In genomic region chr18:2719040-2719439, GRCh38 we compare ENCODE assay signal across 30 cellular contexts.
DNase-seq lines count a peak whose midpoint lies in the region; ATAC-seq, FAIRE-seq and TF ChIP-seq lines count a peak whose summit lies in the region.
"Had no signal": no experiment of that assay in that cellular context is flagged by ENCODE, and none has a peak within 500 bp of the region (broad histone marks: within the 10 kb centered on the region; RNA-seq: fewer than 3 reads in every experiment).

No MANE protein-coding gene starts in this region.

- POLR2A ChIA-PET in activated CD8-positive, alpha-beta T cell treated with anti-CD3 and anti-CD28 coated beads for 36 hours (lab: Charles Lee): interaction anchor here (0.6 kb wide), 1 partner anchor 139 kb away, joined by 3 read pairs; no protein-coding TSS in a partner anchor
- POLR2A ChIA-PET in activated CD8-positive, alpha-beta T cell treated with anti-CD3 and anti-CD28 coated beads, Interleukin-2, amount 10 ng/mL, durations not matched to agents 7 days and 5 days (lab: Charles Lee): no interaction called here
- POLR2A ChIA-PET in PC-9 (lab: Charles Lee; ENCODE audit: unreplicated experiment): no interaction called here

- no peak for ATAC-seq in activated CD8-positive, alpha-beta T cell treated with anti-CD3 and anti-CD28 coated beads for 36 hours
- no peak for ATAC-seq in activated CD8-positive, alpha-beta T cell treated with anti-CD3 and anti-CD28 coated beads, Interleukin-2, amount 10 ng/mL, durations not matched to agents 7 days and 5 days
- no peak for ATAC-seq in natural killer cell
- ATAC-seq in natural killer cell treated with Interleukin-12 subunit alpha and Interleukin-12 subunit beta and Interleukin-15 and Interleukin-18, amount 100 ng/mL, for 72 hours: no peak
- no peak for ATAC-seq in stimulated activated effector memory CD8-positive, alpha-beta T cell treated with anti-CD3 and anti-CD28 coated beads, Interleukin-12 subunit alpha, Interleukin-12 subunit beta, amount 100 ng/mL, for 72 hours
- ATAC-seq: GM23338, HepG2, PC-3 had no signal

- no peak overlapping the region for H2AFZ ChIP-seq in PC-9
- H2AFZ ChIP-seq: GM23338 had no signal

- H3K27me3 ChIP-seq in PC-9 (ENCODE audit: insufficient read depth, low read depth): no peaks in the 10 kb centered on the region
- no peaks in the 10 kb centered on the region for H3K27me3 ChIP-seq in small intestine (ENCODE audit: control insufficient read depth in 2 of 2, insufficient read depth in 2 of 2, low read length in 2 of 2)

- H3K4me1 Mint-ChIP-seq in activated CD8-positive, alpha-beta T cell treated with anti-CD3 and anti-CD28 coated beads for 36 hours (ENCODE audit: low read depth): peaks cover 40% of the 10 kb centered on the region
- H3K4me1 Mint-ChIP-seq in activated CD8-positive, alpha-beta T cell treated with anti-CD3 and anti-CD28 coated beads, Interleukin-2, amount 10 ng/mL, durations not matched to agents 7 days and 5 days (ENCODE audit: low read depth): peaks cover 19% of the 10 kb centered on the region
- peaks cover 37 to 47% of the 10 kb centered on the region in 2 donors for H3K4me1 Mint-ChIP-seq in natural killer cell
- peaks cover 24 to 33% of the 10 kb centered on the region in 2 donors for H3K4me1 Mint-ChIP-seq in natural killer cell treated with Interleukin-12 subunit alpha and Interleukin-12 subunit beta and Interleukin-15 and Interleukin-18, amount 100 ng/mL, for 72 hours (ENCODE audit: low read depth in 2 of 2)
- peaks cover 30% of the 10 kb centered on the region for H3K4me1 Mint-ChIP-seq in activated T-helper 2 cell treated with anti-CD3 and anti-CD28 coated beads, Interferon-gamma antibody, Interleukin-2, Interleukin-4, amounts not matched to agents 10 μg/mL and 5 μg/mL and 100 μg/mL, durations not matched to agents 14 hours and 24 hours and 36 hours (ENCODE audit: low read depth)
- peaks cover 38% of the 10 kb centered on the region for H3K4me1 Mint-ChIP-seq in stimulated activated effector memory CD8-positive, alpha-beta T cell treated with anti-CD3 and anti-CD28 coated beads, Interleukin-12 subunit alpha, Interleukin-12 subunit beta, amount 100 ng/mL, for 72 hours

- H3K4me1 ChIP-seq in PC-9 (replicated peaks; ENCODE audit: insufficient read depth) (no peaks in the 10 kb centered on the region), small intestine (ENCODE audit: control insufficient read depth in 2 of 2, insufficient read depth in 1 of 2, low read depth in 1 of 2, low read length in 1 of 2) (no peaks in the 10 kb centered on the region)

- no peaks in the 10 kb centered on the region for H3K9me3 Mint-ChIP-seq in activated CD8-positive, alpha-beta T cell treated with anti-CD3 and anti-CD28 coated beads for 36 hours
- H3K9me3 Mint-ChIP-seq in activated CD8-positive, alpha-beta T cell treated with anti-CD3 and anti-CD28 coated beads, Interleukin-2, amount 10 ng/mL, durations not matched to agents 7 days and 5 days (ENCODE audit: insufficient read depth): no peaks in the 10 kb centered on the region
- H3K9me3 Mint-ChIP-seq in natural killer cell: no peaks in the 10 kb centered on the region
- no peaks in the 10 kb centered on the region for H3K9me3 Mint-ChIP-seq in natural killer cell treated with Interleukin-12 subunit alpha and Interleukin-12 subunit beta and Interleukin-15 and Interleukin-18, amount 100 ng/mL, for 72 hours
- no peaks in the 10 kb centered on the region for H3K9me3 Mint-ChIP-seq in activated T-helper 2 cell treated with anti-CD3 and anti-CD28 coated beads, Interferon-gamma antibody, Interleukin-2, Interleukin-4, amounts not matched to agents 10 μg/mL and 5 μg/mL and 100 μg/mL, durations not matched to agents 14 hours and 24 hours and 36 hours
- no peaks in the 10 kb centered on the region for H3K9me3 Mint-ChIP-seq in stimulated activated effector memory CD8-positive, alpha-beta T cell treated with anti-CD3 and anti-CD28 coated beads, Interleukin-12 subunit alpha, Interleukin-12 subunit beta, amount 100 ng/mL, for 72 hours
- H3K9me3 Mint-ChIP-seq: CD8-positive, alpha-beta memory T cell; GM23338; H9; HFFc6 had no signal

- H3K9me3 ChIP-seq in PC-9 (ENCODE audit: insufficient read depth, low read depth): no peaks in the 10 kb centered on the region
- H3K9me3 ChIP-seq in small intestine (ENCODE audit: control insufficient read depth, low read depth): no peaks in the 10 kb centered on the region

- H3K4me3 ChIP-seq in PC-9: no peak overlapping the region
- no peak overlapping the region for H3K4me3 ChIP-seq in small intestine (ENCODE audit: low read depth in 1 of 2, low read length in 2 of 2)
- H3K4me3 ChIP-seq: GM23338 had no signal

- H3K36me3 ChIP-seq in PC-9 (ENCODE audit: low read depth) (peaks cover 44% of the 10 kb centered on the region), small intestine (ENCODE audit: control insufficient read depth in 2 of 2, insufficient read depth in 2 of 2, low read length in 2 of 2) (peaks cover 13 to 26% of the 10 kb centered on the region in 2 donors)

- no peak overlapping the region for H3K4me3 Mint-ChIP-seq in activated CD8-positive, alpha-beta T cell treated with anti-CD3 and anti-CD28 coated beads for 36 hours
- H3K4me3 Mint-ChIP-seq in activated CD8-positive, alpha-beta T cell treated with anti-CD3 and anti-CD28 coated beads, Interleukin-2, amount 10 ng/mL, durations not matched to agents 7 days and 5 days: no peak overlapping the region
- no peak overlapping the region for H3K4me3 Mint-ChIP-seq in natural killer cell
- no peak overlapping the region for H3K4me3 Mint-ChIP-seq in natural killer cell treated with Interleukin-12 subunit alpha and Interleukin-12 subunit beta and Interleukin-15 and Interleukin-18, amount 100 ng/mL, for 72 hours
- no peak overlapping the region for H3K4me3 Mint-ChIP-seq in activated T-helper 2 cell treated with anti-CD3 and anti-CD28 coated beads, Interferon-gamma antibody, Interleukin-2, Interleukin-4, amounts not matched to agents 10 μg/mL and 5 μg/mL and 100 μg/mL, durations not matched to agents 14 hours and 24 hours and 36 hours (ENCODE audit: low read depth)
- no peak overlapping the region for H3K4me3 Mint-ChIP-seq in stimulated activated effector memory CD8-positive, alpha-beta T cell treated with anti-CD3 and anti-CD28 coated beads, Interleukin-12 subunit alpha, Interleukin-12 subunit beta, amount 100 ng/mL, for 72 hours
- H3K4me3 Mint-ChIP-seq: CD8-positive, alpha-beta memory T cell; GM23338; H9; HFFc6 had no signal

- H3K27me3 Mint-ChIP-seq in activated CD8-positive, alpha-beta T cell treated with anti-CD3 and anti-CD28 coated beads for 36 hours: no peaks in the 10 kb centered on the region
- H3K27me3 Mint-ChIP-seq in activated CD8-positive, alpha-beta T cell treated with anti-CD3 and anti-CD28 coated beads, Interleukin-2, amount 10 ng/mL, durations not matched to agents 7 days and 5 days (ENCODE audit: low read depth): no peaks in the 10 kb centered on the region
- H3K27me3 Mint-ChIP-seq in natural killer cell (ENCODE audit: low read depth in 2 of 2): no peaks in the 10 kb centered on the region
- H3K27me3 Mint-ChIP-seq in natural killer cell treated with Interleukin-12 subunit alpha and Interleukin-12 subunit beta and Interleukin-15 and Interleukin-18, amount 100 ng/mL, for 72 hours: no peaks in the 10 kb centered on the region
- H3K27me3 Mint-ChIP-seq in activated T-helper 2 cell treated with anti-CD3 and anti-CD28 coated beads, Interferon-gamma antibody, Interleukin-2, Interleukin-4, amounts not matched to agents 10 μg/mL and 5 μg/mL and 100 μg/mL, durations not matched to agents 14 hours and 24 hours and 36 hours (ENCODE audit: low read depth): no peaks in the 10 kb centered on the region

- H3K27ac Mint-ChIP-seq in activated CD8-positive, alpha-beta T cell treated with anti-CD3 and anti-CD28 coated beads for 36 hours: peak overlapping the region; percentile 21
- H3K27ac Mint-ChIP-seq in activated CD8-positive, alpha-beta T cell treated with anti-CD3 and anti-CD28 coated beads, Interleukin-2, amount 10 ng/mL, durations not matched to agents 7 days and 5 days: no peak overlapping the region
- H3K27ac Mint-ChIP-seq in natural killer cell: peak overlapping the region; percentile 46 to 78
- H3K27ac Mint-ChIP-seq in natural killer cell treated with Interleukin-12 subunit alpha and Interleukin-12 subunit beta and Interleukin-15 and Interleukin-18, amount 100 ng/mL, for 72 hours: no peak overlapping the region
- peak overlapping the region; percentile 22 for H3K27ac Mint-ChIP-seq in activated T-helper 2 cell treated with anti-CD3 and anti-CD28 coated beads, Interferon-gamma antibody, Interleukin-2, Interleukin-4, amounts not matched to agents 10 μg/mL and 5 μg/mL and 100 μg/mL, durations not matched to agents 14 hours and 24 hours and 36 hours
- H3K27ac Mint-ChIP-seq in stimulated activated effector memory CD8-positive, alpha-beta T cell treated with anti-CD3 and anti-CD28 coated beads, Interleukin-12 subunit alpha, Interleukin-12 subunit beta, amount 100 ng/mL, for 72 hours: no peak overlapping the region
- H3K27ac Mint-ChIP-seq: GM23338, H9, HFFc6 had no signal

- CTCF ChIA-PET in activated CD8-positive, alpha-beta T cell treated with anti-CD3 and anti-CD28 coated beads for 36 hours (lab: Charles Lee): no interaction called here
- CTCF ChIA-PET in activated CD8-positive, alpha-beta T cell treated with anti-CD3 and anti-CD28 coated beads, Interleukin-2, amount 10 ng/mL, durations not matched to agents 7 days and 5 days (lab: Charles Lee): no interaction called here
- CTCF ChIA-PET in PC-9 (lab: Charles Lee): no interaction called here

- WGBS in small intestine, 3 donors: 90 to 97% (median 94%) methylated on average over 2 of the region's 2 CpGs

- peaks cover 23% of the 10 kb centered on the region for H3K79me2 ChIP-seq in PC-9 (ENCODE audit: low read depth)

- BruUV-seq in PC-9 (replicated peaks; lab: Mats Ljungman, UMichigan): no TSS peak

- H3F3A ChIP-seq in PC-9 (ENCODE audit: insufficient read depth, low read depth): peaks cover 9% of the 10 kb centered on the region; the same call in 1 of the 2 replicates

- H3K9me2 ChIP-seq in PC-9 (ENCODE audit: insufficient read depth): no peaks in the 10 kb centered on the region

- TF ChIP-seq CTCF in activated CD8-positive, alpha-beta T cell treated with anti-CD3 and anti-CD28 coated beads for 36 hours (IDR thresholded peaks at IDR 0.05): no peak
- TF ChIP-seq CTCF in natural killer cell (IDR thresholded peaks at IDR 0.05): no peak
- no peak for TF ChIP-seq CTCF in PC-9 (conservative IDR thresholded peaks at IDR 0.05)

- peaks cover 77% of the 10 kb centered on the region for H3K36me3 Mint-ChIP-seq in activated CD8-positive, alpha-beta T cell treated with anti-CD3 and anti-CD28 coated beads for 36 hours (ENCODE audit: low read depth)
- peaks cover 79% of the 10 kb centered on the region for H3K36me3 Mint-ChIP-seq in activated CD8-positive, alpha-beta T cell treated with anti-CD3 and anti-CD28 coated beads, Interleukin-2, amount 10 ng/mL, durations not matched to agents 7 days and 5 days (ENCODE audit: low read depth)
- peaks cover 30% of the 10 kb centered on the region for H3K36me3 Mint-ChIP-seq in natural killer cell
- peaks cover 43% of the 10 kb centered on the region for H3K36me3 Mint-ChIP-seq in natural killer cell treated with Interleukin-12 subunit alpha and Interleukin-12 subunit beta and Interleukin-15 and Interleukin-18, amount 100 ng/mL, for 72 hours
- peaks cover 87% of the 10 kb centered on the region for H3K36me3 Mint-ChIP-seq in activated T-helper 2 cell treated with anti-CD3 and anti-CD28 coated beads, Interferon-gamma antibody, Interleukin-2, Interleukin-4, amounts not matched to agents 10 μg/mL and 5 μg/mL and 100 μg/mL, durations not matched to agents 14 hours and 24 hours and 36 hours (ENCODE audit: low read depth)
- peaks cover 100% of the 10 kb centered on the region for H3K36me3 Mint-ChIP-seq in stimulated activated effector memory CD8-positive, alpha-beta T cell treated with anti-CD3 and anti-CD28 coated beads, Interleukin-12 subunit alpha, Interleukin-12 subunit beta, amount 100 ng/mL, for 72 hours

- H4K20me1 ChIP-seq in PC-9 (ENCODE audit: insufficient read depth): 0 out of 2 replicates have a peak, but pooled peaks cover 4% of the 10 kb centered on the region

- H3K4me2 ChIP-seq in PC-9: no peak overlapping the region
- H3K4me2 ChIP-seq: GM23338 had no signal

- no peak for DNase-seq in activated CD8-positive, alpha-beta T cell treated with anti-CD3 and anti-CD28 coated beads for 36 hours
- DNase-seq in activated CD8-positive, alpha-beta T cell treated with anti-CD3 and anti-CD28 coated beads, Interleukin-2, amount 10 ng/mL, durations not matched to agents 7 days and 5 days: no peak
- DNase-seq in natural killer cell (no peak), PC-9 (no peak), small intestine (no peak)
- no peak for DNase-seq in natural killer cell treated with Interleukin-12 subunit alpha and Interleukin-12 subunit beta and Interleukin-15 and Interleukin-18, amount 100 ng/mL, for 72 hours (ENCODE audit: low spot score)
- DNase-seq in activated T-helper 2 cell treated with anti-CD3 and anti-CD28 coated beads, Interferon-gamma antibody, Interleukin-2, Interleukin-4, amounts not matched to agents 10 μg/mL and 5 μg/mL and 100 μg/mL, durations not matched to agents 14 hours and 24 hours and 36 hours (ENCODE audit: low spot score): no peak
- DNase-seq in stimulated activated effector memory CD8-positive, alpha-beta T cell treated with anti-CD3 and anti-CD28 coated beads, Interleukin-12 subunit alpha, Interleukin-12 subunit beta, amount 100 ng/mL, for 72 hours (ENCODE audit: low spot score in 2 of 2): no peak
- DNase-seq: C1 segment of cervical spinal cord; Calu3; CD8-positive, alpha-beta memory T cell; DMS79 treated with DMSO at 0.1 percent for 48 hours; GF-D8; H9; HFFc6; Kasumi-1; NCI-H1105; NCI-H146; NCI-H2029 treated with DMSO at 0.1 percent for 48 hours; NCI-H446 treated with DMSO at 0.1 percent for 48 hours; NCI-H526; NCI-H82; NK-92 treated with Interleukin-12 subunit alpha and Interleukin-12 subunit beta, amount 100 ng/mL, for 24 hours; PC-3; SHP77 had no signal

- intact Hi-C loops in activated CD8-positive, alpha-beta T cell treated with anti-CD3 and anti-CD28 coated beads for 36 hours (cut with micrococcal nuclease): no loop called here
- intact Hi-C loops in natural killer cell (cut with micrococcal nuclease) (no loop called here), PC-9 (cut with micrococcal nuclease; ENCODE audit: unreplicated experiment) (no loop called here)
- intact Hi-C loops in activated T-helper 2 cell treated with anti-CD3 and anti-CD28 coated beads, Interferon-gamma antibody, Interleukin-2, Interleukin-4, amounts not matched to agents 10 μg/mL and 5 μg/mL and 100 μg/mL, durations not matched to agents 14 hours and 24 hours and 36 hours (cut with micrococcal nuclease): no loop called here

- FAIRE-seq in small intestine (lab: Jason Lieb, UNC): no peak
- FAIRE-seq: A204.1, GM12891, HepG2 had no signal

- no peak overlapping the region for H3K27ac ChIP-seq in PC-9
- no peak overlapping the region for H3K27ac ChIP-seq in small intestine (ENCODE audit: low read depth in 1 of 2, low read length in 1 of 2)
- H3K27ac ChIP-seq: RWPE1 had no signal

Comparison
In these comparisons a context has a peak if more than half of its experiments do, and no peak if none do; other contexts are left out.
1. H3K27ac Mint-ChIP-seq: peak in activated CD8-positive, alpha-beta T cell treated with anti-CD3 and anti-CD28 coated beads for 36 hours (single experiment), natural killer cell (2 of 2) and activated T-helper 2 cell treated with anti-CD3 and anti-CD28 coated beads, Interferon-gamma antibody, Interleukin-2, Interleukin-4, amounts not matched to agents 10 μg/mL and 5 μg/mL and 100 μg/mL, durations not matched to agents 14 hours and 24 hours and 36 hours (single experiment); none in activated CD8-positive, alpha-beta T cell treated with anti-CD3 and anti-CD28 coated beads, Interleukin-2, amount 10 ng/mL, durations not matched to agents 7 days and 5 days (single experiment), natural killer cell treated with Interleukin-12 subunit alpha and Interleukin-12 subunit beta and Interleukin-15 and Interleukin-18, amount 100 ng/mL, for 72 hours (0 of 2) and stimulated activated effector memory CD8-positive, alpha-beta T cell treated with anti-CD3 and anti-CD28 coated beads, Interleukin-12 subunit alpha, Interleukin-12 subunit beta, amount 100 ng/mL, for 72 hours (single experiment).